ENCODE assay signal across 8 cellular contexts in the genomic region with DNA sequence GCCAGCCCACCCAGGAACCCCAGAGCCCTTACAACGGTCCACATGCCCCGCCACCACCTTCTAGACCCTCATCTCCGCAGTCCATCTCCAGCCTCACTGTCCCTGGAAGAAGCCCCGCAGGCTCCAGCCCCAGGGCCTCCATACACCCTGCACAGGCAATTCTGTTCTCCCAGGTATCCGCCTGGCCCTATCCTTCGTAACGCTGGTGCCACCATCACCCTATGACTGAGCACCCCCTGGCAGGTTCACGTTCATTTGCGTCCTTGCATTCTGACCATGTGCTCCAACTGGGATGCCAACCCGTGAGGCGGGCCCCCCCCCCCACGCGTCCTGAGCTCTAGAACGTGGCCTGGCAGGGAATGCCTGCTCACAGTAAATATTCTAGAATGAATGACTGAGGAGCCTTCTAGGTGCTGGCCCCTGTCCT. TPM values are rescaled to one million over a fixed set of nuclear protein-coding genes. Genes with fewer than 3 reads are reported as not detected.
DNase-seq lines count a peak whose midpoint lies in the region; ATAC-seq, FAIRE-seq and TF ChIP-seq lines count a peak whose summit lies in the region.

No MANE protein-coding gene starts in this region.

- peaks cover 17% of the 10 kb centered on the region for H3K4me1 ChIP-seq in GM12878 (ENCODE audit: control insufficient read depth, insufficient read depth, low read length)
- peaks cover 15% of the 10 kb centered on the region for H3K4me1 ChIP-seq in mesodermal cell (ENCODE audit: control insufficient read depth, insufficient read depth, low read length, poor library complexity, severe bottlenecking)
- H3K4me1 ChIP-seq in upper lobe of left lung: peaks cover 17 to 60% (median 32%) of the 10 kb centered on the region in 4 donors

- no TSS peak for BruUV-seq in GM12878 (replicated peaks; lab: Mats Ljungman, UMichigan)

- CTCF ChIA-PET in GM12878 (lab: Yijun Ruan, JAX): interaction anchor here (0.9 to 5.5 kb wide), 2 partner anchors 14 to 42 kb away, joined by 3 to 48 read pairs; no protein-coding TSS in a partner anchor

- TF ChIP-seq RAD21 in GM12878 (IDR thresholded peaks at IDR 0.05; ENCODE audit: insufficient read depth, low read depth, low read length): no peak

- DNase-seq in Right ventricle myocardium inferior (ENCODE audit: missing footprints): no peak
- DNase-seq in cardiac septum (ENCODE audit: low spot score): no peak
- DNase-seq in GM12878 (ENCODE audit: low read depth, low spot score): no peak
- DNase-seq in upper lobe of left lung: peak in 1 of 2 donors; percentile 76
- no peak for DNase-seq in inferior parietal cortex (ENCODE audit: extremely low spot score)
- no peak for DNase-seq in stimulated activated CD4-positive, alpha-beta T cell treated with anti-CD3 and anti-CD28 coated beads, Interleukin-4, amount 100 ng/mL, for 24 hours
- no peak for DNase-seq in dermis blood vessel endothelial cell

- SMC1A ChIA-PET in GM12878 (lab: Charles Lee; ENCODE audit: uncharacterized antibody, unreplicated experiment): interaction anchor here (0.6 to 1.0 kb wide), 2 partner anchors 11 to 26 kb away, joined by 3 to 4 read pairs; no protein-coding TSS in a partner anchor

- peaks cover 43% of the 10 kb centered on the region for H3K79me2 ChIP-seq in GM12878 (ENCODE audit: control insufficient read depth, insufficient read depth, low read length)

- RAD21 ChIA-PET in GM12878 (lab: Charles Lee; ENCODE audit: unreplicated experiment): interaction anchor here (1.4 to 1.6 kb wide), 3 partner anchors 21 to 90 kb away, joined by 4 to 8 read pairs (median 4); no protein-coding TSS in a partner anchor

- POLR2A ChIA-PET in GM12878 (lab: Charles Lee): interaction anchor here (0.6 to 3.1 kb wide), 5 partner anchors 40 to 1202 kb away, joined by 3 to 20 read pairs (median 3); no protein-coding TSS in a partner anchor

- peak overlapping the region; percentile 66 for H2AFZ ChIP-seq in GM12878 (ENCODE audit: control insufficient read depth, low read depth, low read length)

- H3K4me2 ChIP-seq in GM12878 (ENCODE audit: control insufficient read depth, insufficient read depth): peak overlapping the region; percentile 70

- no peak for FAIRE-seq in GM12878 (lab: Jason Lieb, UNC)

- H3K36me3 ChIP-seq in GM12878 (ENCODE audit: control insufficient read depth in 2 of 2, insufficient read depth in 2 of 2, low read length in 1 of 2) (no peaks in the 10 kb centered on the region; a peak in 1 of 4 replicates), mesodermal cell (ENCODE audit: control insufficient read depth, insufficient read depth, low read length) (peaks cover 17% of the 10 kb centered on the region), upper lobe of left lung (no peaks in the 10 kb centered on the region)

- WGBS in GM12878 (ENCODE audit: insufficient coverage, insufficient replicate concordance, low lambda C conversion rate, missing lambda C conversion rate): 87% methylated on average over 14 of the region's 14 CpGs
- WGBS in mesodermal cell (ENCODE audit: insufficient coverage in 2 of 2), 2 experiments: 89 to 99% methylated on average over 8 to 10 of the region's 14 CpGs
- 90 to 92% methylated on average over 14 of the region's 14 CpGs for WGBS in upper lobe of left lung, 2 donors

- H4K20me1 ChIP-seq in GM12878 (ENCODE audit: control insufficient read depth, insufficient read depth): no peaks in the 10 kb centered on the region

- H3K27me3 ChIP-seq in GM12878 (replicated peaks in 1 of 2; ENCODE audit: control insufficient read depth in 2 of 2, insufficient read depth in 2 of 2, low read length in 1 of 2) (no peaks in the 10 kb centered on the region), upper lobe of left lung (no peaks in the 10 kb centered on the region)

- ATAC-seq in Right ventricle myocardium inferior: peak; percentile 1
- ATAC-seq in GM12878: no peak
- no peak for ATAC-seq in upper lobe of left lung (ENCODE audit: low FRiP score in 2 of 2)

- H3K4me3 ChIP-seq in GM12878 (peak overlapping the region; percentile 30; the same call in 1 of the 2 replicates), mesodermal cell (ENCODE audit: extremely low read depth, insufficient read depth, low read length, poor library complexity, severe bottlenecking) (peak overlapping the region; percentile 61), upper lobe of left lung (peak overlapping the region in 3 of 4 donors; percentile 68 to 80 (median 75))

- H3K9me3 ChIP-seq in GM12878 (replicated peaks; ENCODE audit: control insufficient read depth, insufficient read depth, low read length) (no peaks in the 10 kb centered on the region), mesodermal cell (ENCODE audit: control insufficient read depth, low read length) (no peaks in the 10 kb centered on the region), upper lobe of left lung (no peaks in the 10 kb centered on the region)

- TF ChIP-seq POLR2A in GM12878 (IDR thresholded peaks at IDR 0.05; ENCODE audit: low read depth, low read length) (no peak), upper lobe of left lung (IDR thresholded peaks at IDR 0.05) (no peak)

- H3K27ac ChIP-seq in GM12878 (ENCODE audit: control insufficient read depth, insufficient read depth) (peak overlapping the region; percentile 70), mesodermal cell (ENCODE audit: low read depth, low read length, severe bottlenecking) (no peak overlapping the region), upper lobe of left lung (peak overlapping the region; percentile 27 to 81 (median 73))

- TF ChIP-seq CTCF in GM12878 (IDR thresholded peaks at IDR 0.05 in 2 of 3, conservative IDR thresholded peaks at IDR 0.05 in 1 of 3; ENCODE audit: control insufficient read depth in 2 of 3, extremely low read depth in 1 of 3, insufficient read depth in 1 of 3, low read depth in 3 of 3, low read length in 3 of 3) (no peak), upper lobe of left lung (IDR thresholded peaks at IDR 0.05) (no peak)

- in situ Hi-C loops in GM12878 (cut with MboI): no loop called here

- no peak for TF ChIP-seq EP300 in GM12878 (IDR thresholded peaks at IDR 0.05; ENCODE audit: borderline replicate concordance in 1 of 2, control insufficient read depth in 1 of 2, low read depth in 2 of 2, low read length in 2 of 2)
- no peak for TF ChIP-seq EP300 in upper lobe of left lung (IDR thresholded peaks at IDR 0.05)

- intact Hi-C loops in Right ventricle myocardium inferior (cut with DNase I): loop anchor here (5.0 kb wide), 1 partner anchor 38 kb away; no protein-coding TSS in a partner anchor
- intact Hi-C loops in cardiac septum (cut with DNase I): no loop called here
- intact Hi-C loops in GM12878 (cut with micrococcal nuclease; ENCODE audit: unreplicated experiment): no loop called here

- peak overlapping the region; percentile 49; the same call in 1 of the 2 replicates for H3K9ac ChIP-seq in GM12878 (ENCODE audit: control insufficient read depth, insufficient read depth, low read length)

TF ChIP-seq in GM12878, 131 proteins besides CTCF, POLR2A, EP300 and RAD21 (continues in another document):
- no peak for TF ChIP-seq ASH2L (IDR thresholded peaks at IDR 0.05; ENCODE audit: borderline replicate concordance, low read depth)
- TF ChIP-seq RFX5 (IDR thresholded peaks at IDR 0.05; ENCODE audit: low read depth, low read length): no peak

RNA-seq across cellular contexts. Expression of a gene that starts 0.7 kb away (rescaled TPM):
- total RNA-seq in Right ventricle myocardium inferior: 14.1 TPM
- 8.6 TPM for total RNA-seq in cardiac septum
- total RNA-seq in GM12878 (2013; cell fraction: nucleolus; rRNA removed): 359 and 403 TPM in 2 replicates
- total RNA-seq in GM12878 (2014; rRNA removed): 46.5 and 51.4 TPM in 2 replicates
- total RNA-seq in GM12878 (2014; rRNA removed; fragmentation: Illumina TruSeq; extraction: Trizol): 27.9 and 29.9 TPM in 2 replicates
- total RNA-seq in GM12878 (2021): 102 and 104 TPM in 2 replicates
- 27.3 TPM for polyA plus RNA-seq in GM12878 (2011; ENCODE audit: low read depth)
- polyA plus RNA-seq in GM12878 (2011; rRNA removed): 50.6 and 89.3 TPM in 2 replicates
- polyA plus RNA-seq in GM12878 (2011; cell fraction: cytosol; rRNA removed): 131 and 137 TPM in 2 replicates
- polyA plus RNA-seq in GM12878 (2011; cell fraction: nucleus; rRNA removed): 542 and 556 TPM in 2 replicates
- polyA plus RNA-seq in GM12878 (2012): 61.4 and 89.0 TPM in 2 replicates
- polyA plus RNA-seq in GM12878 (2014; fragmentation: Illumina TruSeq; extraction: Trizol): 66.0 and 78.8 TPM in 2 replicates
- polyA plus RNA-seq in GM12878 (2014; fragmentation: Nextera tagmentation; extraction: Ambion mirVana): 1 to 10 TPM in 1 of 2 experiments, under 1 TPM in 1; 0.34 to 3.3 TPM
- 81.4 and 89.5 TPM in 2 replicates for polyA plus RNA-seq in GM12878 (2014; rRNA removed)
- polyA plus RNA-seq in GM12878 (2016; fragmentation: Nextera tagmentation; extraction: Ambion mirVana): 10 to 100 TPM; 62.8 to 63.3 TPM
- polyA minus RNA-seq in GM12878 (2011; rRNA and poly(A)+ RNA removed): 89.0 and 116 TPM in 2 replicates
- 31.7 and 37.7 TPM in 2 replicates for polyA minus RNA-seq in GM12878 (2011; cell fraction: cytosol; rRNA and poly(A)+ RNA removed)
- 70.1 and 83.4 TPM in 2 replicates for polyA minus RNA-seq in GM12878 (2011; cell fraction: nucleus; rRNA and poly(A)+ RNA removed)
- 27.8 TPM for polyA plus RNA-seq in mesodermal cell (2013, experiment 1 of 2)
- polyA plus RNA-seq in mesodermal cell (2013, experiment 2 of 2): 20.4 TPM
- 10 to 100 TPM; 10.0 to 51.3 (median 22.5) TPM for total RNA-seq in upper lobe of left lung
- total RNA-seq in dermis blood vessel endothelial cell: 42.5 and 44.1 TPM in 2 replicates

RNA-seq across cellular contexts. Expression of a gene that starts 50.1 kb away (rescaled TPM):
- 1,199 TPM for total RNA-seq in Right ventricle myocardium inferior
- 1,009 TPM for total RNA-seq in cardiac septum
- total RNA-seq in GM12878 (2013; cell fraction: nucleolus; rRNA removed): 329 and 366 TPM in 2 replicates
- 883 and 944 TPM in 2 replicates for total RNA-seq in GM12878 (2014; rRNA removed)
- total RNA-seq in GM12878 (2014; rRNA removed; fragmentation: Illumina TruSeq; extraction: Trizol): 816 and 821 TPM in 2 replicates
- total RNA-seq in GM12878 (2021): 736 and 799 TPM in 2 replicates
- polyA plus RNA-seq in GM12878 (2011; ENCODE audit: low read depth): 1,550 TPM
- 1,270 and 1,666 TPM in 2 replicates for polyA plus RNA-seq in GM12878 (2011; rRNA removed)
- polyA plus RNA-seq in GM12878 (2011; cell fraction: cytosol; rRNA removed): 1,638 and 1,774 TPM in 2 replicates
- polyA plus RNA-seq in GM12878 (2011; cell fraction: nucleus; rRNA removed): 1,319 and 1,377 TPM in 2 replicates
- polyA plus RNA-seq in GM12878 (2012): 962 and 1,441 TPM in 2 replicates
- 973 and 1,123 TPM in 2 replicates for polyA plus RNA-seq in GM12878 (2014; fragmentation: Illumina TruSeq; extraction: Trizol)
- polyA plus RNA-seq in GM12878 (2014; fragmentation: Nextera tagmentation; extraction: Ambion mirVana): 1,000 to 10,000 TPM in 1 of 2 experiments, 100 to 1,000 TPM in 1; 785 to 1,214 TPM
- polyA plus RNA-seq in GM12878 (2014; rRNA removed): 610 and 653 TPM in 2 replicates
- polyA plus RNA-seq in GM12878 (2016; fragmentation: Nextera tagmentation; extraction: Ambion mirVana): 100 to 1,000 TPM; 866 to 909 TPM
- 980 and 1,147 TPM in 2 replicates for polyA minus RNA-seq in GM12878 (2011; rRNA and poly(A)+ RNA removed)
- 232 and 279 TPM in 2 replicates for polyA minus RNA-seq in GM12878 (2011; cell fraction: cytosol; rRNA and poly(A)+ RNA removed)
- polyA minus RNA-seq in GM12878 (2011; cell fraction: nucleus; rRNA and poly(A)+ RNA removed): 143 and 182 TPM in 2 replicates
- 1,245 TPM for polyA plus RNA-seq in mesodermal cell (2013, experiment 1 of 2)
- 1,003 TPM for polyA plus RNA-seq in mesodermal cell (2013, experiment 2 of 2)
- 1,000 to 10,000 TPM in 5 of 6 donors, 100 to 1,000 TPM in 1; 649 to 1,729 (median 1,078) TPM for total RNA-seq in upper lobe of left lung
- 1,840 and 2,354 TPM in 2 replicates for total RNA-seq in dermis blood vessel endothelial cell
